In genomic region chr7:7922684-7923385, GRCh38 we compare ENCODE assay signal across 20 cellular contexts. TPM values are rescaled to one million over a fixed set of nuclear protein-coding genes. Genes with fewer than 3 reads are reported as not detected.
DNase-seq lines count a peak whose midpoint lies in the region; ATAC-seq, FAIRE-seq and TF ChIP-seq lines count a peak whose summit lies in the region.
"Had no signal": no experiment of that assay in that cellular context is flagged by ENCODE, and none has a peak within 500 bp of the region (broad histone marks: within the 10 kb centered on the region; RNA-seq: fewer than 3 reads in every experiment).

No MANE protein-coding gene starts in this region.

- H3K27ac Mint-ChIP-seq in CD14-positive monocyte: no peak overlapping the region
- no peak overlapping the region for H3K27ac Mint-ChIP-seq in activated T-cell treated with anti-CD3 and anti-CD28 coated beads, Interleukin-2, amount 50 U/mL, for 72 hours
- H3K27ac Mint-ChIP-seq: activated CD4-positive, alpha-beta T cell treated with anti-CD3 and anti-CD28 coated beads, Interleukin-2, amount 10 ng/mL, durations not matched to agents 7 days and 5 days; T-helper 2 cell treated with Interferon-gamma antibody and Interleukin-4, amounts not matched to agents 5 μg/mL and 100 μg/mL, for 36 hours had no signal

- H3K27me3 Mint-ChIP-seq in CD14-positive monocyte (ENCODE audit: low read depth in 3 of 3): peaks cover 0 to 2% (median 2%) of the 10 kb centered on the region in 3 donors
- no peaks in the 10 kb centered on the region for H3K27me3 Mint-ChIP-seq in activated T-cell treated with anti-CD3 and anti-CD28 coated beads, Interleukin-2, amount 50 U/mL, for 72 hours (ENCODE audit: low read depth)
- H3K27me3 Mint-ChIP-seq: activated CD4-positive, alpha-beta T cell treated with anti-CD3 and anti-CD28 coated beads, Interleukin-2, amount 10 ng/mL, durations not matched to agents 7 days and 5 days; naive thymus-derived CD4-positive, alpha-beta T cell had no signal

- WGBS in small intestine, 3 donors: 11 to 52% (median 30%) methylated on average over 7 of the region's 7 CpGs

- no peaks in the 10 kb centered on the region for H3K4me1 Mint-ChIP-seq in CD14-positive monocyte
- peaks cover 42% of the 10 kb centered on the region for H3K4me1 Mint-ChIP-seq in activated T-cell treated with anti-CD3 and anti-CD28 coated beads, Interleukin-2, amount 50 U/mL, for 72 hours (ENCODE audit: low read depth)

- H3K4me3 ChIP-seq in dorsolateral prefrontal cortex: peak overlapping the region in 31 of 59 donors; percentile 2 to 47 (median 21)
- no peak overlapping the region for H3K4me3 ChIP-seq in small intestine (ENCODE audit: low read depth in 1 of 2, low read length in 2 of 2)
- H3K4me3 ChIP-seq: GM23248, heart left ventricle had no signal

- no peaks in the 10 kb centered on the region for H3K36me3 Mint-ChIP-seq in CD14-positive monocyte
- no peaks in the 10 kb centered on the region for H3K36me3 Mint-ChIP-seq in activated T-cell treated with anti-CD3 and anti-CD28 coated beads, Interleukin-2, amount 50 U/mL, for 72 hours (ENCODE audit: insufficient read depth in 2 of 2)

- H3K27ac ChIP-seq in dorsolateral prefrontal cortex: peak overlapping the region in 3 of 59 donors; percentile 10 to 13 (median 13)
- no peak overlapping the region for H3K27ac ChIP-seq in small intestine (ENCODE audit: low read depth in 1 of 2, low read length in 1 of 2)
- H3K27ac ChIP-seq: C4-2B, GM23248, heart left ventricle had no signal

- peaks cover 0 to 2% of the 10 kb centered on the region in 2 donors for H3K4me1 ChIP-seq in small intestine (ENCODE audit: control insufficient read depth in 2 of 2, insufficient read depth in 1 of 2, low read depth in 1 of 2, low read length in 1 of 2)
- H3K4me1 ChIP-seq: heart left ventricle had no signal

- no peaks in the 10 kb centered on the region for H3K9me3 Mint-ChIP-seq in CD14-positive monocyte
- H3K9me3 Mint-ChIP-seq in activated T-cell treated with anti-CD3 and anti-CD28 coated beads, Interleukin-2, amount 50 U/mL, for 72 hours: no peaks in the 10 kb centered on the region
- H3K9me3 Mint-ChIP-seq: naive thymus-derived CD4-positive, alpha-beta T cell had no signal

- FAIRE-seq in small intestine (lab: Jason Lieb, UNC): no peak

- no peak overlapping the region for H3K4me3 Mint-ChIP-seq in CD14-positive monocyte
- no peak overlapping the region for H3K4me3 Mint-ChIP-seq in activated T-cell treated with anti-CD3 and anti-CD28 coated beads, Interleukin-2, amount 50 U/mL, for 72 hours
- H3K4me3 Mint-ChIP-seq: activated CD4-positive, alpha-beta T cell treated with anti-CD3 and anti-CD28 coated beads, Interleukin-2, amount 10 ng/mL, durations not matched to agents 7 days and 5 days had no signal

- intact Hi-C loops in dorsolateral prefrontal cortex (cut with DNase I) (no loop called here), CD14-positive monocyte (cut with micrococcal nuclease) (no loop called here)

- no peaks in the 10 kb centered on the region for H3K9me3 ChIP-seq in small intestine (ENCODE audit: control insufficient read depth, low read depth)
- H3K9me3 ChIP-seq: heart left ventricle had no signal

- no peaks in the 10 kb centered on the region for H3K36me3 ChIP-seq in small intestine (ENCODE audit: control insufficient read depth in 2 of 2, insufficient read depth in 2 of 2, low read length in 2 of 2)
- H3K36me3 ChIP-seq: heart left ventricle had no signal

- H3K27me3 ChIP-seq in dorsolateral prefrontal cortex (no peaks in the 10 kb centered on the region), small intestine (ENCODE audit: control insufficient read depth in 2 of 2, insufficient read depth in 2 of 2, low read length in 2 of 2) (no peaks in the 10 kb centered on the region)
- H3K27me3 ChIP-seq: heart left ventricle had no signal

- DNase-seq in HT-29 (ENCODE audit: low spot score): peak; percentile 81
- peak; percentile 54 for DNase-seq in NCI-H2029 treated with DMSO at 0.1 percent for 48 hours (lab: John Stamatoyannopoulos, UW)
- no peak for DNase-seq in dorsolateral prefrontal cortex
- DNase-seq in small intestine: peak; percentile 34
- DNase-seq in CD14-positive monocyte (ENCODE audit: low spot score): no peak
- no peak for DNase-seq in activated T-cell treated with anti-CD3 and anti-CD28 coated beads, Interleukin-2, amount 50 U/mL, for 72 hours
- DNase-seq: activated CD4-positive, alpha-beta T cell treated with anti-CD3 and anti-CD28 coated beads, Interleukin-2, amount 10 ng/mL, durations not matched to agents 7 days and 5 days; activated T-cell treated with anti-CD3 and anti-CD28 coated beads, Interleukin-2, amount 50 U/mL, for 48 hours; GDM1; GM23248; heart left ventricle; IMR-90; naive thymus-derived CD4-positive, alpha-beta T cell; NCI-H226; Right ventricle myocardium superior; stimulated activated CD4-positive, alpha-beta T cell treated with anti-CD3 and anti-CD28 coated beads, Interleukin-4, amount 100 ng/mL, for 24 hours had no signal

- ATAC-seq in HG02642 (IDR thresholded peaks at IDR 0.05; ENCODE audit: poor library complexity, unreplicated experiment): no peak
- ATAC-seq in activated T-cell treated with anti-CD3 and anti-CD28 coated beads, Interleukin-2, amount 50 U/mL, for 72 hours (replicated peaks in 1 of 2): no peak
- ATAC-seq: heart left ventricle; naive thymus-derived CD4-positive, alpha-beta T cell; sciatic nerve had no signal

- TF ChIP-seq CTCF in dorsolateral prefrontal cortex (IDR thresholded peaks at IDR 0.05 in 54 of 56, conservative IDR thresholded peaks at IDR 0.05 in 2 of 56; ENCODE audit: low read depth in 1 of 56, partially characterized antibody in 56 of 56) (no peak), CD14-positive monocyte (IDR thresholded peaks at IDR 0.05) (no peak)

RNA-seq across cellular contexts. Expression of gene GLCCI1, which starts 45.8 kb away (rescaled TPM):
- 3.8 and 4.0 TPM in 2 replicates for total RNA-seq in HT-29 (2014; rRNA removed; shearing (Covaris generic))
- 100 to 1,000 TPM in 79 of 120 experiments, 10 to 100 TPM in 41; 61.6 to 198 (median 112) TPM for total RNA-seq in dorsolateral prefrontal cortex
- 1 to 10 TPM; 2.7 to 6.2 (median 3.8) TPM for polyA plus RNA-seq in small intestine
- polyA plus RNA-seq in CD14-positive monocyte: 1 to 10 TPM in 1 of 2 donors, under 1 TPM in 1; 0.89 to 1.1 TPM
- 10 to 100 TPM; 25.3 to 26.1 TPM for total RNA-seq in activated T-cell treated with anti-CD3 and anti-CD28 coated beads, Interleukin-2, amount 50 U/mL, for 72 hours

Comparison
In these comparisons a context has a peak if more than half of its experiments do, and no peak if none do; other contexts are left out.
1. DNase-seq: peak in HT-29 (single experiment), NCI-H2029 treated with DMSO at 0.1 percent for 48 hours (single experiment) and small intestine (single experiment); none in dorsolateral prefrontal cortex (0 of 10), CD14-positive monocyte (single experiment) and activated T-cell treated with anti-CD3 and anti-CD28 coated beads, Interleukin-2, amount 50 U/mL, for 72 hours (0 of 2).
2. H3K4me3 ChIP-seq: peak in dorsolateral prefrontal cortex (31 of 59); none in small intestine (0 of 2).